ENCODE assay signal across 1 cellular context in the genomic region with DNA sequence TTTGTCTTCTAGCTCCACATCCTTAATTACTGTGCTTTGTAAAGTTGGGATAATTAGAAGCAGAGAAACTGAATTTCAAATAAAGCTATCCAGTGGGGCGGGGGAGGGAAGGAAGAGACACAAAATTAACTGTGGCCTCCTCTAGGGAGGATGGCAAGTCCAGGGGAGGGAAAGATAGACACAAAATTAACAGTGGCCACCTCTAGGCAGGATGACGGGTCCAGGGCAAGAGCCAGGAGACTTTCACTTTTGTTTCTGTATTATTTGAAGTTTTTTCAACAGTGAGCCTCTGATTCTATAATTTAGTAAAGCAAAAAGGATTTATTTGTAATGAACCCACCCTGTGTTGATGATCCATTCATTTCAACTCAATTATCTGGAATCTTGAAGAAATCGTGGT.
TF ChIP-seq lines count a peak whose summit lies in the region.

No MANE protein-coding gene starts in this region.

TF ChIP-seq in H1, 55 proteins besides CTCF, POLR2A, EP300 and RAD21 (continued from another document):
- TF ChIP-seq, protein P1, sequence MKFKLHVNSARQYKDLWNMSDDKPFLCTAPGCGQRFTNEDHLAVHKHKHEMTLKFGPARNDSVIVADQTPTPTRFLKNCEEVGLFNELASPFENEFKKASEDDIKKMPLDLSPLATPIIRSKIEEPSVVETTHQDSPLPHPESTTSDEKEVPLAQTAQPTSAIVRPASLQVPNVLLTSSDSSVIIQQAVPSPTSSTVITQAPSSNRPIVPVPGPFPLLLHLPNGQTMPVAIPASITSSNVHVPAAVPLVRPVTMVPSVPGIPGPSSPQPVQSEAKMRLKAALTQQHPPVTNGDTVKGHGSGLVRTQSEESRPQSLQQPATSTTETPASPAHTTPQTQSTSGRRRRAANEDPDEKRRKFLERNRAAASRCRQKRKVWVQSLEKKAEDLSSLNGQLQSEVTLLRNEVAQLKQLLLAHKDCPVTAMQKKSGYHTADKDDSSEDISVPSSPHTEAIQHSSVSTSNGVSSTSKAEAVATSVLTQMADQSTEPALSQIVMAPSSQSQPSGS (IDR thresholded peaks at IDR 0.05; ENCODE audit: low read length) = no peak
- TF ChIP-seq TBP (IDR thresholded peaks at IDR 0.05; ENCODE audit: low read depth, low read length) (no peak), HDAC2 (IDR thresholded peaks at IDR 0.05; ENCODE audit: borderline replicate concordance in 1 of 2, low read depth in 2 of 2, low read length in 2 of 2) (no peak), TEAD4 (IDR thresholded peaks at IDR 0.05; ENCODE audit: low read depth, low read length) (no peak), NANOG (IDR thresholded peaks at IDR 0.05; ENCODE audit: insufficient read depth, low read depth, low read length, poor library complexity, severe bottlenecking) (no peak)
